ENCODE assay signal across 1 cellular context in genomic region chr6:10411915-10412164, GRCh38.
TF ChIP-seq lines count a peak whose summit lies in the region.

No MANE protein-coding gene starts in this region.

TF ChIP-seq in SK-N-SH, 30 proteins besides CTCF, POLR2A, EP300 and RAD21 (continued from another document):
- TF ChIP-seq, protein P1, sequence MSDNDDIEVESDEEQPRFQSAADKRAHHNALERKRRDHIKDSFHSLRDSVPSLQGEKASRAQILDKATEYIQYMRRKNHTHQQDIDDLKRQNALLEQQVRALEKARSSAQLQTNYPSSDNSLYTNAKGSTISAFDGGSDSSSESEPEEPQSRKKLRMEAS (IDR thresholded peaks at IDR 0.05; ENCODE audit: low read depth): no peak
- no peak for TF ChIP-seq NRF1 (IDR thresholded peaks at IDR 0.05; ENCODE audit: low read depth, low read length)
- TF ChIP-seq SIN3A (IDR thresholded peaks at IDR 0.05; ENCODE audit: borderline replicate concordance, low read depth, low read length): no peak
- no peak for TF ChIP-seq NFIC (IDR thresholded peaks at IDR 0.05; ENCODE audit: borderline replicate concordance)
- TF ChIP-seq RCOR1 (IDR thresholded peaks at IDR 0.05; ENCODE audit: low read length): no peak
- TF ChIP-seq TEAD4 (IDR thresholded peaks at IDR 0.05; ENCODE audit: borderline replicate concordance, insufficient read depth): no peak
- TF ChIP-seq TAF1 (IDR thresholded peaks at IDR 0.05; ENCODE audit: borderline replicate concordance, low read depth, low read length): no peak
- no peak for TF ChIP-seq POLR2AphosphoS5 (IDR thresholded peaks at IDR 0.05; ENCODE audit: low read depth, low read length)
- TF ChIP-seq SMC3 (IDR thresholded peaks at IDR 0.05; ENCODE audit: low read depth, low read length): no peak
- no peak for TF ChIP-seq JUND (IDR thresholded peaks at IDR 0.05)
- TF ChIP-seq, protein P2, sequence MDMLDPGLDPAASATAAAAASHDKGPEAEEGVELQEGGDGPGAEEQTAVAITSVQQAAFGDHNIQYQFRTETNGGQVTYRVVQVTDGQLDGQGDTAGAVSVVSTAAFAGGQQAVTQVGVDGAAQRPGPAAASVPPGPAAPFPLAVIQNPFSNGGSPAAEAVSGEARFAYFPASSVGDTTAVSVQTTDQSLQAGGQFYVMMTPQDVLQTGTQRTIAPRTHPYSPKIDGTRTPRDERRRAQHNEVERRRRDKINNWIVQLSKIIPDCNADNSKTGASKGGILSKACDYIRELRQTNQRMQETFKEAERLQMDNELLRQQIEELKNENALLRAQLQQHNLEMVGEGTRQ (IDR thresholded peaks at IDR 0.05; ENCODE audit: borderline replicate concordance, low read depth, low read length): no peak
TF ChIP-seq in SK-N-SH: peak in this region for 0.
